In the genomic region with DNA sequence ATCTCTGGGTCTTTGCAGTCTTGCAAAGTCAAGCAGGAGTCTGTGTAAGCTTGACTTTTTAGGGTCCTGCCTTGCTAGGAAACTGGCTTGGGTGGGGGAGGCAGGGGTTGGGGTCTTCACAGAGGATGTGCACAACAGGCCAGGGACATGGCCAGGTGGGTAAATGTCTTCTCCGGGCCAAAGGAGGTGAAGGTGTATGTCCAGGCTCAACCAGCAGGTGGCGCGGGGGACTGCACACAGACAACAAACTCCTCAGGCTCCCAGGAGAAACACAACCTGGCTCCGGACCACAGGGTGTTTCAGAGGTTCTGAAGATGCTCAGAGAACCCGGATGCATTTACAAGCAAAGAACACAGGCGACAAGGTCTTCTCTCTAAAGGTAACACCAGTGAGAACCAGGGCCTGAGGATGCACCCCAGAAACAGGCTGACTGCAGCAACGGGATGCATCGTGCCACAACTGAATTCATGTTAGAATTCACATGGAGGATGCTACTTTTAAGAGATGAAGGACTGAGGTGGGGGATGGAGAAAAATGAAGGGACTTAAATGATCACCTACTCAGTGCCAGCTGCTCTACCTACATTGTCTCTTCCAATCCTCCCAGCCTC, we compare ENCODE assay signal across 8 cellular contexts. TPM values are rescaled to one million over a fixed set of nuclear protein-coding genes. Genes with fewer than 3 reads are reported as not detected.
DNase-seq lines count a peak whose midpoint lies in the region; ATAC-seq, FAIRE-seq and TF ChIP-seq lines count a peak whose summit lies in the region.

No MANE protein-coding gene starts in this region.

- POLR2A ChIA-PET in AG04449 (lab: Yijun Ruan, JAX) = no interaction called here
- POLR2A ChIA-PET in OCI-LY7 (lab: Charles Lee) = no interaction called here

- no peaks in the 10 kb centered on the region for H4K20me1 ChIP-seq in OCI-LY7 (ENCODE audit: insufficient read depth, low read length)

- WGBS in small intestine, 3 donors = 40 to 66% (median 51%) methylated on average over 8 of the region's 8 CpGs

- no peak overlapping the region for H3K4me2 ChIP-seq in OCI-LY7 (ENCODE audit: low read length)

- H3K4me3 ChIP-seq in AG04449 (ENCODE audit: low read depth, low read length) (no peak overlapping the region), OCI-LY7 (ENCODE audit: low read depth, low read length, poor library complexity, severe bottlenecking) (no peak overlapping the region), small intestine (ENCODE audit: low read depth in 1 of 2, low read length in 2 of 2) (no peak overlapping the region)

- FAIRE-seq in GM18507 (lab: Jason Lieb, UNC) (peak; percentile 80), small intestine (lab: Jason Lieb, UNC) (no peak)

- no peaks in the 10 kb centered on the region for H3K9me2 ChIP-seq in OCI-LY7 (ENCODE audit: insufficient read depth, low read length)

- peaks cover 17% of the 10 kb centered on the region for H3K27me3 Mint-ChIP-seq in activated T-helper 1 cell treated with anti-CD3 and anti-CD28 coated beads, Interleukin-12 subunit alpha, Interleukin-12 subunit beta, Interleukin-2, Interleukin-4 antibody, amounts not matched to agents 30 ng/mL and 10 ng/mL and 1 ng/mL, durations not matched to agents 14 hours and 24 hours and 36 hours (ENCODE audit: insufficient read depth)

- no peak overlapping the region for H3K4me3 Mint-ChIP-seq in activated T-helper 1 cell treated with anti-CD3 and anti-CD28 coated beads, Interleukin-12 subunit alpha, Interleukin-12 subunit beta, Interleukin-2, Interleukin-4 antibody, amounts not matched to agents 30 ng/mL and 10 ng/mL and 1 ng/mL, durations not matched to agents 14 hours and 24 hours and 36 hours

- ATAC-seq in Right ventricle myocardium inferior (no peak), GM21825 (IDR thresholded peaks at IDR 0.05; ENCODE audit: unreplicated experiment) (no peak), GM19328 (IDR thresholded peaks at IDR 0.05; ENCODE audit: unreplicated experiment) (no peak)

- H3K9me3 ChIP-seq in OCI-LY7 (ENCODE audit: low read length) (no peaks in the 10 kb centered on the region), small intestine (ENCODE audit: control insufficient read depth, low read depth) (no peaks in the 10 kb centered on the region)

- H3K9me3 Mint-ChIP-seq in activated T-helper 1 cell treated with anti-CD3 and anti-CD28 coated beads, Interleukin-12 subunit alpha, Interleukin-12 subunit beta, Interleukin-2, Interleukin-4 antibody, amounts not matched to agents 30 ng/mL and 10 ng/mL and 1 ng/mL, durations not matched to agents 14 hours and 24 hours and 36 hours = no peaks in the 10 kb centered on the region

- H3K27ac Mint-ChIP-seq in activated T-helper 1 cell treated with anti-CD3 and anti-CD28 coated beads, Interleukin-12 subunit alpha, Interleukin-12 subunit beta, Interleukin-2, Interleukin-4 antibody, amounts not matched to agents 30 ng/mL and 10 ng/mL and 1 ng/mL, durations not matched to agents 14 hours and 24 hours and 36 hours = no peak overlapping the region

- no TSS peak for BruUV-seq in OCI-LY7 (replicated peaks; lab: Mats Ljungman, UMichigan)

- peaks cover 4% of the 10 kb centered on the region for H3K36me3 Mint-ChIP-seq in activated T-helper 1 cell treated with anti-CD3 and anti-CD28 coated beads, Interleukin-12 subunit alpha, Interleukin-12 subunit beta, Interleukin-2, Interleukin-4 antibody, amounts not matched to agents 30 ng/mL and 10 ng/mL and 1 ng/mL, durations not matched to agents 14 hours and 24 hours and 36 hours (ENCODE audit: low read depth)

- H3K27me3 ChIP-seq in small intestine (ENCODE audit: control insufficient read depth in 2 of 2, insufficient read depth in 2 of 2, low read length in 2 of 2) = no peaks in the 10 kb centered on the region

- H3K79me2 ChIP-seq in OCI-LY7 (ENCODE audit: insufficient read depth, low read depth, low read length) = no peaks in the 10 kb centered on the region

- H3K36me3 ChIP-seq in OCI-LY7 (ENCODE audit: insufficient read depth, low read length) (no peaks in the 10 kb centered on the region), small intestine (ENCODE audit: control insufficient read depth in 2 of 2, insufficient read depth in 2 of 2, low read length in 2 of 2) (no peaks in the 10 kb centered on the region)

- H2AFZ ChIP-seq in OCI-LY7 (ENCODE audit: low read length) = no peak overlapping the region

- H3K27ac ChIP-seq in OCI-LY7 (ENCODE audit: low read depth, low read length, poor library complexity, severe bottlenecking) (no peak overlapping the region), small intestine (ENCODE audit: low read depth in 1 of 2, low read length in 1 of 2) (no peak overlapping the region)

- no peaks in the 10 kb centered on the region for H3K4me1 ChIP-seq in OCI-LY7 (ENCODE audit: insufficient read depth, low read length, poor library complexity, severe bottlenecking)
- peaks cover 0 to 8% of the 10 kb centered on the region in 2 donors for H3K4me1 ChIP-seq in small intestine (ENCODE audit: control insufficient read depth in 2 of 2, insufficient read depth in 1 of 2, low read depth in 1 of 2, low read length in 1 of 2)

- peaks cover 73% of the 10 kb centered on the region for H3K4me1 Mint-ChIP-seq in activated T-helper 1 cell treated with anti-CD3 and anti-CD28 coated beads, Interleukin-12 subunit alpha, Interleukin-12 subunit beta, Interleukin-2, Interleukin-4 antibody, amounts not matched to agents 30 ng/mL and 10 ng/mL and 1 ng/mL, durations not matched to agents 14 hours and 24 hours and 36 hours (ENCODE audit: low read depth)

- intact Hi-C loops in OCI-LY7 (cut with micrococcal nuclease; ENCODE audit: unreplicated experiment) = loop anchor here (5.0 kb wide), 1 partner anchor 418 kb away; no protein-coding TSS in a partner anchor
- intact Hi-C loops in activated T-helper 1 cell treated with anti-CD3 and anti-CD28 coated beads, Interleukin-12 subunit alpha, Interleukin-12 subunit beta, Interleukin-2, Interleukin-4 antibody, amounts not matched to agents 30 ng/mL and 10 ng/mL and 1 ng/mL, durations not matched to agents 14 hours and 24 hours and 36 hours (cut with micrococcal nuclease) = loop anchor here (5.0 to 10.0 kb wide), 2 partner anchors 132 to 215 kb away; partner anchors contain the start of genes HSPA2 and PPP1R36
- intact Hi-C loops in Right ventricle myocardium inferior (cut with DNase I) = loop anchor here (5.0 kb wide), 1 partner anchor 53 kb away; no protein-coding TSS in a partner anchor

- DNase-seq in AG04449 (ENCODE audit: low read depth, low spot score) = no peak
- peak; percentile 37 for DNase-seq in GM18507 (ENCODE audit: extremely low spot score, insufficient read length, low read depth)
- peak; percentile 48 for DNase-seq in OCI-LY7 (ENCODE audit: low spot score)
- DNase-seq in activated T-helper 1 cell treated with anti-CD3 and anti-CD28 coated beads, Interleukin-12 subunit alpha, Interleukin-12 subunit beta, Interleukin-2, Interleukin-4 antibody, amounts not matched to agents 30 ng/mL and 10 ng/mL and 1 ng/mL, durations not matched to agents 14 hours and 24 hours and 36 hours (ENCODE audit: low spot score) = peak; percentile 44
- DNase-seq in Right ventricle myocardium inferior (ENCODE audit: missing footprints) = peak; percentile 86
- peak; percentile 58 for DNase-seq in small intestine

- TF ChIP-seq CTCF in AG04449 (IDR thresholded peaks at IDR 0.05; ENCODE audit: insufficient read depth, low read length, missing control alignments) = peak; percentile 74
- peak; percentile 83 for TF ChIP-seq CTCF in OCI-LY7 (conservative IDR thresholded peaks at IDR 0.05; ENCODE audit: low read length)

- CTCF ChIA-PET in AG04449 (lab: Yijun Ruan, JAX) (interaction anchor here (0.7 to 7.8 kb wide), 25 partner anchors 8 to 423 kb away, joined by 3 to 181 read pairs (median 5); partner anchors contain the start of gene PLEKHG3), OCI-LY7 (lab: Charles Lee; ENCODE audit: unreplicated experiment) (interaction anchor here (0.6 kb wide), 2 partner anchors 11 to 131 kb away, joined by 4 read pairs; no protein-coding TSS in a partner anchor)

RNA-seq across cellular contexts. Expression of gene PLEKHG3, which starts 56.0 kb away (rescaled TPM):
- not detected in 2 replicates for total RNA-seq in OCI-LY7 (2014; rRNA removed; shearing (Covaris generic))
- not detected in 2 replicates for total RNA-seq in OCI-LY7 (2022)
- 5.5 and 6.2 TPM in 2 replicates for total RNA-seq in activated T-helper 1 cell treated with anti-CD3 and anti-CD28 coated beads, Interleukin-12 subunit alpha, Interleukin-12 subunit beta, Interleukin-2, Interleukin-4 antibody, amounts not matched to agents 30 ng/mL and 10 ng/mL and 1 ng/mL, durations not matched to agents 14 hours and 24 hours and 36 hours
- 19.6 TPM for total RNA-seq in Right ventricle myocardium inferior
- 10 to 100 TPM; 12.7 to 18.6 (median 15.6) TPM for polyA plus RNA-seq in small intestine
